In genomic region chrX:56066016-56066415, GRCh38 we compare ENCODE assay signal across 14 cellular contexts.
DNase-seq lines count a peak whose midpoint lies in the region; ATAC-seq and TF ChIP-seq lines count a peak whose summit lies in the region.
"Had no signal": no experiment of that assay in that cellular context is flagged by ENCODE, and none has a peak within 500 bp of the region (broad histone marks: within the 10 kb centered on the region; RNA-seq: fewer than 3 reads in every experiment).

No MANE protein-coding gene starts in this region.

- H3K27me3 Mint-ChIP-seq in progenitor cell of endocrine pancreas = no peaks in the 10 kb centered on the region
- H3K27me3 Mint-ChIP-seq in mesothelial cell of epicardium (ENCODE audit: low read depth) = no peaks in the 10 kb centered on the region

- TF ChIP-seq CTCF in progenitor cell of endocrine pancreas (IDR thresholded peaks at IDR 0.05; ENCODE audit: unreplicated experiment) (no peak), mesothelial cell of epicardium (IDR thresholded peaks at IDR 0.05; ENCODE audit: unreplicated experiment) (no peak)

- peak; percentile 57 for ATAC-seq in GM18873 (IDR thresholded peaks at IDR 0.05; ENCODE audit: low FRiP score, unreplicated experiment)
- ATAC-seq in GM21825 (IDR thresholded peaks at IDR 0.05; ENCODE audit: unreplicated experiment) = peak; percentile 73
- peak; percentile 70 for ATAC-seq in HG03457 (IDR thresholded peaks at IDR 0.05; ENCODE audit: unreplicated experiment)
- ATAC-seq: left lobe of liver had no signal

- DNase-seq in progenitor cell of endocrine pancreas (ENCODE audit: low spot score, unreplicated experiment) (no peak), mesothelial cell of epicardium (ENCODE audit: low spot score in 2 of 2, unreplicated experiment in 2 of 2) (no peak), cerebellar nuclear complex (lab: John Stamatoyannopoulos, UW) (no peak), glomerular visceral epithelial cell (ENCODE audit: extremely low spot score) (no peak)
- DNase-seq: activated gamma-delta T cell, head of caudate nucleus, NCI-H2171, OCI-M1, small intestine had no signal

- H3K36me3 Mint-ChIP-seq in progenitor cell of endocrine pancreas (ENCODE audit: insufficient read depth) = peaks cover 12% of the 10 kb centered on the region
- peaks cover 4% of the 10 kb centered on the region for H3K36me3 Mint-ChIP-seq in mesothelial cell of epicardium

- H3K4me1 Mint-ChIP-seq in progenitor cell of endocrine pancreas (ENCODE audit: low read depth) (no peaks in the 10 kb centered on the region), mesothelial cell of epicardium (no peaks in the 10 kb centered on the region)
- H3K4me1 Mint-ChIP-seq: neural crest cell had no signal

- H3K9me3 Mint-ChIP-seq in progenitor cell of endocrine pancreas (ENCODE audit: low read depth) (peaks cover 33% of the 10 kb centered on the region), mesothelial cell of epicardium (peaks cover 44% of the 10 kb centered on the region)

- H3K27ac Mint-ChIP-seq in progenitor cell of endocrine pancreas (peak overlapping the region; percentile 49), mesothelial cell of epicardium (no peak overlapping the region)

- H3K4me3 Mint-ChIP-seq in progenitor cell of endocrine pancreas (ENCODE audit: low read depth) = no peak overlapping the region
- no peak overlapping the region for H3K4me3 Mint-ChIP-seq in mesothelial cell of epicardium
- H3K4me3 Mint-ChIP-seq: neural crest cell had no signal
